In the genomic region with DNA sequence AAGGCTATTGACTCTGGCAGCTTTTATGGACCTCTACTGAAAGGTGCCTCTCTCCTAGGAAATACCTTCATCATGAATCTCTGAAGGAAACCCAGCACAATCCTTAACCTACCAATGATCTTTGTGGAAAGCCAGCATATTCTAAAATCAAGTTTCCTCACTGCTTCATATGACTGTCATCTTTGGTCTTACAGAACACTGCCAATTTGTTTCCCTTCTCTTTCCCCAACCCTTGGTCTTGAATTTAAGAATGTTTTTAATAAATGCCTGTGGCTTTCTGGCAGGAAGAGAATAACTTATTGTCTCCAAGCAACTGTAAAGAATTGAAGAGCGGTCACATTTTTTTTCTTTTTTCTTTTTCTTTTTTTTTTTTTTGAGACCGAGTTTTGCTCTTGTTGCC, we compare ENCODE assay signal across 29 cellular contexts.
"Had no signal": no experiment of that assay in that cellular context is flagged by ENCODE, and none has a peak within 500 bp of the region (broad histone marks: within the 10 kb centered on the region; RNA-seq: fewer than 3 reads in every experiment).

No MANE protein-coding gene starts in this region.

- H3K79me2 ChIP-seq: hepatocyte had no signal

- H3K27ac ChIP-seq: body of pancreas, gastrocnemius medialis, ovary, right lobe of liver, skin epidermis, thoracic aorta, vagina had no signal

- H3K4me2 ChIP-seq: hepatocyte had no signal

- H3K4me3 ChIP-seq: body of pancreas, gastrocnemius medialis, hepatocyte, ovary, right lobe of liver, skin epidermis, thoracic aorta, vagina had no signal

- DNase-seq: activated CD4-positive, alpha-beta memory T cell treated with anti-CD3 and anti-CD28 coated beads, Interleukin-2, amount 10 ng/mL, durations not matched to agents 7 days and 5 days; activated CD4-positive, alpha-beta T cell treated with anti-CD3 and anti-CD28 coated beads for 1 hour; activated CD4-positive, alpha-beta T cell treated with anti-CD3 and anti-CD28 coated beads, Interleukin-2, amount 10 ng/mL, durations not matched to agents 7 days and 5 days; activated CD8-positive, alpha-beta memory T cell treated with anti-CD3 and anti-CD28 coated beads, Interleukin-2, amount 50 U/mL, for 48 hours; activated gamma-delta T cell; activated naive CD4-positive, alpha-beta T cell treated with anti-CD3 and anti-CD28 coated beads, Interleukin-2, amount 50 U/mL, for 16 hours; activated T-cell treated with anti-CD3 and anti-CD28 coated beads, Interleukin-2, amount 50 U/mL, for 24 hours; amygdala; body of pancreas; cerebellar nuclear complex; cortex of kidney; effector memory CD8-positive, alpha-beta T cell; gastrocnemius medialis; immature natural killer cell; kidney; left colon; mammary epithelial cell; naive thymus-derived CD4-positive, alpha-beta T cell; ovary; right lobe of liver; stimulated activated CD4-positive, alpha-beta T cell treated with anti-CD3 and anti-CD28 coated beads, Interleukin-12 subunit alpha, Interleukin-12 subunit beta, amount 100 ng/mL, for 4 hours; stimulated activated CD4-positive, alpha-beta T cell treated with anti-CD3 and anti-CD28 coated beads, Interleukin-4, amount 100 ng/mL, for 1 hour; stimulated activated naive CD8-positive, alpha-beta T cell treated with anti-CD3 and anti-CD28 coated beads, Interleukin-15, Interleukin-2, amounts not matched to agents 100 U/mL and 50 U/mL, for 24 hours; T-helper 2 cell had no signal

- H3K27me3 ChIP-seq: body of pancreas, gastrocnemius medialis, hepatocyte, ovary, right lobe of liver, vagina had no signal

- H3K9me3 ChIP-seq: gastrocnemius medialis, right lobe of liver, thoracic aorta, vagina had no signal

- H3K4me1 ChIP-seq: body of pancreas, gastrocnemius medialis, right lobe of liver, vagina had no signal

- ATAC-seq: body of pancreas; effector memory CD8-positive, alpha-beta T cell; gastrocnemius medialis; left colon; naive thymus-derived CD4-positive, alpha-beta T cell; right lobe of liver; stimulated activated naive CD8-positive, alpha-beta T cell treated with anti-CD3 and anti-CD28 coated beads, Interleukin-15, Interleukin-2, amounts not matched to agents 100 U/mL and 50 U/mL, for 24 hours; WTC11 had no signal

- H3K36me3 ChIP-seq: gastrocnemius medialis, ovary, right lobe of liver, thoracic aorta, vagina had no signal
